Comparison of ENCODE assay signal across 20 cellular contexts in genomic region chr6:156502969-156503504, GRCh38.
"Had no signal": no experiment of that assay in that cellular context is flagged by ENCODE, and none has a peak within 500 bp of the region (broad histone marks: within the 10 kb centered on the region; RNA-seq: fewer than 3 reads in every experiment).

No MANE protein-coding gene starts in this region.

- H3K27ac Mint-ChIP-seq: activated B cell treated with CpG ODN at 0.5 μM for 24 hours; activated CD8-positive, alpha-beta T cell treated with anti-CD3 and anti-CD28 coated beads for 36 hours; T-helper 1 cell treated with Interleukin-12 subunit alpha and Interleukin-12 subunit beta and Interleukin-4 antibody, amounts not matched to agents 30 μg/mL and 1 μg/mL, for 36 hours had no signal

- H3K4me1 Mint-ChIP-seq: central memory CD8-positive, alpha-beta T cell had no signal

- H3K4me3 Mint-ChIP-seq: activated B cell treated with CpG ODN at 0.5 μM for 24 hours; activated CD8-positive, alpha-beta T cell treated with anti-CD3 and anti-CD28 coated beads for 36 hours; central memory CD8-positive, alpha-beta T cell; T-helper 1 cell treated with Interleukin-12 subunit alpha and Interleukin-12 subunit beta and Interleukin-4 antibody, amounts not matched to agents 30 μg/mL and 1 μg/mL, for 36 hours had no signal

- ATAC-seq: activated CD8-positive, alpha-beta T cell treated with anti-CD3 and anti-CD28 coated beads for 36 hours; body of pancreas; PC-3; SK-N-SH treated with all-trans-retinoic acid at 6 μM for 48 hours had no signal

- H3K9me3 Mint-ChIP-seq: central memory CD8-positive, alpha-beta T cell had no signal

- DNase-seq: activated B cell treated with CpG ODN at 0.5 μM for 24 hours; activated CD8-positive, alpha-beta memory T cell treated with anti-CD3 and anti-CD28 coated beads, Interleukin-2, amount 50 U/mL, for 48 hours; activated CD8-positive, alpha-beta T cell treated with anti-CD3 and anti-CD28 coated beads for 36 hours; activated naive CD4-positive, alpha-beta T cell treated with anti-CD3 and anti-CD28 coated beads, Interleukin-2, amount 50 U/mL, for 16 hours; activated T-cell treated with anti-CD3 and anti-CD28 coated beads, Interleukin-2, amount 50 U/mL, for 1 hour; amniotic stem cell; body of pancreas; Kasumi-1; KBM-7; NCI-H1105 treated with DMSO at 0.1 percent for 48 hours; NCI-H1436 treated with DMSO at 0.1 percent for 48 hours; NCI-H187; NCI-H2081; NCI-H524; PC-3; SHP77; SW 1271 had no signal
